Comparison of ENCODE assay signal across 15 cellular contexts in the genomic region with DNA sequence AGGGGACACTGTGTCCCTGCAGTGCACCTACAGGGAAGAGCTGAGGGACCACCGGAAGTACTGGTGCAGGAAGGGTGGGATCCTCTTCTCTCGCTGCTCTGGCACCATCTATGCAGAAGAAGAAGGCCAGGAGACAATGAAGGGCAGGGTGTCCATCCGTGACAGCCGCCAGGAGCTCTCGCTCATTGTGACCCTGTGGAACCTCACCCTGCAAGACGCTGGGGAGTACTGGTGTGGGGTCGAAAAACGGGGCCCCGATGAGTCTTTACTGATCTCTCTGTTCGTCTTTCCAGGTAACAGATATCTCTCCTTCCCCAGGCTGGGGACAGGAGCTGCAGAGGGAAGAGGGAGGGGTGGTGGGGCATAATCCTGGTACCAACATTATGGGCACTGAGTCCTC. TPM values are rescaled to one million over a fixed set of nuclear protein-coding genes. Genes with fewer than 3 reads are reported as not detected.
DNase-seq lines count a peak whose midpoint lies in the region; ATAC-seq and TF ChIP-seq lines count a peak whose summit lies in the region.
"Had no signal": no experiment of that assay in that cellular context is flagged by ENCODE, and none has a peak within 500 bp of the region (broad histone marks: within the 10 kb centered on the region; RNA-seq: fewer than 3 reads in every experiment).

No MANE protein-coding gene starts in this region.

- H3K27ac Mint-ChIP-seq in effector memory CD8-positive, alpha-beta T cell, result no peak overlapping the region

- peak; percentile 65 for DNase-seq in Right ventricle myocardium inferior (ENCODE audit: missing footprints)
- DNase-seq in Right ventricle myocardium superior, result no peak
- peak; percentile 10 for DNase-seq in H7
- peak; percentile 31 for DNase-seq in posterior vena cava (ENCODE audit: low spot score)
- DNase-seq in upper lobe of left lung, result no peak
- DNase-seq in effector memory CD8-positive, alpha-beta T cell, result no peak
- DNase-seq: ACHN; CD4-positive, CD25-positive, alpha-beta regulatory T cell; DMS53 had no signal

- H3K27me3 Mint-ChIP-seq in effector memory CD8-positive, alpha-beta T cell, result peaks cover 51 to 85% of the 10 kb centered on the region in 2 donors

- peaks cover 0 to 7% of the 10 kb centered on the region in 2 donors for H3K4me1 Mint-ChIP-seq in effector memory CD8-positive, alpha-beta T cell (ENCODE audit: low read depth in 2 of 2)
- H3K4me1 Mint-ChIP-seq: CD4-positive, CD25-positive, alpha-beta regulatory T cell had no signal

- H3K9me3 ChIP-seq in upper lobe of left lung, result no peaks in the 10 kb centered on the region
- H3K9me3 ChIP-seq: BLaER1 treated with 17β-estradiol and CSF1 and Interleukin-3, amounts not matched to agents 10 nM and 100 nM had no signal

- ATAC-seq in Right ventricle myocardium inferior, result no peak
- ATAC-seq in Right ventricle myocardium superior (ENCODE audit: poor library complexity), result no peak
- ATAC-seq in upper lobe of left lung (ENCODE audit: low FRiP score in 2 of 2), result no peak
- ATAC-seq in activated CD4-positive, CD25-positive, alpha-beta regulatory T cell treated with anti-CD3 and anti-CD28 coated beads, Interleukin-2, amount 50 U/mL, for 24 hours, result no peak
- ATAC-seq in effector memory CD8-positive, alpha-beta T cell (replicated peaks), result no peak
- ATAC-seq: HCT116, HepG2 had no signal

- no peaks in the 10 kb centered on the region for H3K9me3 Mint-ChIP-seq in effector memory CD8-positive, alpha-beta T cell

- peaks cover 0 to 11% (median 10%) of the 10 kb centered on the region in 4 donors for H3K4me1 ChIP-seq in upper lobe of left lung

- H3K4me3 Mint-ChIP-seq in effector memory CD8-positive, alpha-beta T cell, result no peak overlapping the region
- H3K4me3 Mint-ChIP-seq: CD4-positive, CD25-positive, alpha-beta regulatory T cell had no signal

- peak in 1 of 4 donors; percentile 18 for TF ChIP-seq EP300 in upper lobe of left lung (IDR thresholded peaks at IDR 0.05)

- TF ChIP-seq CTCF in upper lobe of left lung (IDR thresholded peaks at IDR 0.05), result no peak

- intact Hi-C loops in Right ventricle myocardium inferior (cut with DNase I) (loop anchor here (5.0 to 10.0 kb wide), 2 partner anchors 71 to 154 kb away; a partner anchor contains a TSS), Right ventricle myocardium superior (cut with DNase I) (loop anchor here (5.0 to 10.0 kb wide), 2 partner anchors 71 to 154 kb away; a partner anchor contains a TSS), posterior vena cava (cut with DNase I) (loop anchor here in 1 of 2 donors (10.0 kb wide), 1 partner anchor 154 kb away; no protein-coding TSS in a partner anchor)

- H3K27ac ChIP-seq in upper lobe of left lung, result peak overlapping the region in 2 of 4 donors; percentile 21 to 77
- H3K27ac ChIP-seq: BLaER1 treated with 17β-estradiol and CSF1 and Interleukin-3, amounts not matched to agents 10 nM and 100 nM had no signal

- H3K27me3 ChIP-seq in H7 (ENCODE audit: control insufficient read depth, insufficient read depth, low read length), result no peaks in the 10 kb centered on the region
- no peaks in the 10 kb centered on the region for H3K27me3 ChIP-seq in upper lobe of left lung
- H3K27me3 ChIP-seq: BLaER1 treated with 17β-estradiol and CSF1 and Interleukin-3, amounts not matched to agents 10 nM and 100 nM had no signal

- no peak for TF ChIP-seq POLR2A in upper lobe of left lung (IDR thresholded peaks at IDR 0.05)

- no peaks in the 10 kb centered on the region for H3K36me3 Mint-ChIP-seq in effector memory CD8-positive, alpha-beta T cell (ENCODE audit: insufficient read depth)
- H3K36me3 Mint-ChIP-seq: CD4-positive, CD25-positive, alpha-beta regulatory T cell had no signal

- WGBS in upper lobe of left lung, 2 donors, result 78 to 93% methylated on average over 8 to 10 of the region's 10 CpGs

- no peak overlapping the region for H3K4me3 ChIP-seq in H7 (ENCODE audit: insufficient read depth, low read depth, low read length)
- H3K4me3 ChIP-seq in upper lobe of left lung, result peak overlapping the region in 3 of 4 donors; percentile 15 to 37 (median 19)
- H3K4me3 ChIP-seq: BLaER1 treated with 17β-estradiol and CSF1 and Interleukin-3, amounts not matched to agents 10 nM and 100 nM had no signal

- H3K36me3 ChIP-seq in H7 (replicated peaks; ENCODE audit: control insufficient read depth, insufficient read depth, low read length) (no peaks in the 10 kb centered on the region), upper lobe of left lung (no peaks in the 10 kb centered on the region)
- H3K36me3 ChIP-seq: BLaER1 treated with 17β-estradiol and CSF1 and Interleukin-3, amounts not matched to agents 10 nM and 100 nM had no signal

RNA-seq across cellular contexts. Expression of a gene that starts 1.6 kb away (rescaled TPM):
- total RNA-seq in Right ventricle myocardium inferior, result 16.6 TPM
- total RNA-seq in Right ventricle myocardium superior, result 17.5 TPM
- not detected in 2 replicates for total RNA-seq in H7 (2014; rRNA removed; shearing (Covaris generic))
- 1 to 10 TPM; 3.5 to 5.1 TPM for total RNA-seq in posterior vena cava
- total RNA-seq in upper lobe of left lung, result 10 to 100 TPM in 2 of 6 donors, 1 to 10 TPM in 3, under 1 TPM in 1; 0.71 to 65.9 (median 7.8) TPM
- total RNA-seq: A172; CD4-positive, CD25-positive, alpha-beta regulatory T cell; H1; HepG2 had no signal

RNA-seq across cellular contexts. Expression of a gene that starts 15.7 kb away (rescaled TPM):
- 43.0 TPM for total RNA-seq in Right ventricle myocardium inferior
- total RNA-seq in Right ventricle myocardium superior, result 48.5 TPM
- 7.7 and 8.3 TPM in 2 replicates for total RNA-seq in H7 (2014; rRNA removed; shearing (Covaris generic))
- 10 to 100 TPM in 1 of 2 donors, 1 to 10 TPM in 1; 8.5 to 10.2 TPM for total RNA-seq in posterior vena cava
- total RNA-seq in upper lobe of left lung, result 100 to 1,000 TPM in 1 of 6 donors, 10 to 100 TPM in 5; 16.2 to 142 (median 38.5) TPM
- total RNA-seq: CD4-positive, CD25-positive, alpha-beta regulatory T cell had no signal

RNA-seq across cellular contexts. Expression of a gene that starts 58.7 kb away (rescaled TPM):
- total RNA-seq in Right ventricle myocardium inferior (16.2 TPM), Right ventricle myocardium superior (17.1 TPM), posterior vena cava (10 to 100 TPM; 11.4 to 15.5 TPM), upper lobe of left lung (1 to 10 TPM in 2 of 6 donors, under 1 TPM in 3, not detected in 1; 0.20 to 2.0 (median 0.74) TPM)
- 9.0 and 12.2 TPM in 2 replicates for total RNA-seq in H7 (2014; rRNA removed; shearing (Covaris generic))

Comparison
In these comparisons a context has a peak if more than half of its experiments do, and no peak if none do; other contexts are left out.
1. DNase-seq: peak in Right ventricle myocardium inferior (single experiment), H7 (single experiment) and posterior vena cava (single experiment); none in Right ventricle myocardium superior (single experiment), upper lobe of left lung (0 of 2) and effector memory CD8-positive, alpha-beta T cell (0 of 3).